In the genomic region with DNA sequence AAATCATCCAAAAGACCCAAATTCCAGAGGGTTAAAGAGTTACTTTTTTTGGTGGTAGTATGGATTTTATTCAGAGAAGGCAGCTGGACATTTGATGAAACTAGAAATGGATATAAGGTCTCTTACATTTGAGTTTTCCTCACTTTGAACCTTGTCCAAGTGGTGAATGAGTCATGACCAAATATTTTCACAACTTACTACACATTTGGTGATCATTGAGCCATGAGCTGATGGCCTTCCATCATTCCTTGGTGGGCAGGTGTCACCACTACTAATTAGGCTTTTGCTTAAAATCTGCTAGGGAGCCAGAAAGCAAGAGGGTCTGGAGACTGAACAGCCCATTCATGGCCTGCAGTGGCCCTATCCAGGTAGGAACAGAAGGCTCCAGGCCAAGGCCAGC, we compare ENCODE assay signal across 2 cellular contexts.
TF ChIP-seq lines count a peak whose summit lies in the region.

No MANE protein-coding gene starts in this region.

TF ChIP-seq in SK-N-SH, 30 proteins besides CTCF, POLR2A, EP300 and RAD21 (continued from another document):
- TF ChIP-seq, protein P1, sequence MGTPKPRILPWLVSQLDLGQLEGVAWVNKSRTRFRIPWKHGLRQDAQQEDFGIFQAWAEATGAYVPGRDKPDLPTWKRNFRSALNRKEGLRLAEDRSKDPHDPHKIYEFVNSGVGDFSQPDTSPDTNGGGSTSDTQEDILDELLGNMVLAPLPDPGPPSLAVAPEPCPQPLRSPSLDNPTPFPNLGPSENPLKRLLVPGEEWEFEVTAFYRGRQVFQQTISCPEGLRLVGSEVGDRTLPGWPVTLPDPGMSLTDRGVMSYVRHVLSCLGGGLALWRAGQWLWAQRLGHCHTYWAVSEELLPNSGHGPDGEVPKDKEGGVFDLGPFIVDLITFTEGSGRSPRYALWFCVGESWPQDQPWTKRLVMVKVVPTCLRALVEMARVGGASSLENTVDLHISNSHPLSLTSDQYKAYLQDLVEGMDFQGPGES (IDR thresholded peaks at IDR 0.05; ENCODE audit: low read depth, low read length), result no peak
- TF ChIP-seq YY1 (IDR thresholded peaks at IDR 0.05; ENCODE audit: low read depth) (no peak), MXI1 (IDR thresholded peaks at IDR 0.05; ENCODE audit: low read depth, low read length) (no peak), FOXM1 (IDR thresholded peaks at IDR 0.05; ENCODE audit: low read depth) (no peak), ELF1 (IDR thresholded peaks at IDR 0.05) (no peak), MAX (IDR thresholded peaks at IDR 0.05; ENCODE audit: low read depth) (no peak), RXRA (IDR thresholded peaks at IDR 0.05; ENCODE audit: borderline replicate concordance, low read depth) (no peak)
- TF ChIP-seq, protein P2, sequence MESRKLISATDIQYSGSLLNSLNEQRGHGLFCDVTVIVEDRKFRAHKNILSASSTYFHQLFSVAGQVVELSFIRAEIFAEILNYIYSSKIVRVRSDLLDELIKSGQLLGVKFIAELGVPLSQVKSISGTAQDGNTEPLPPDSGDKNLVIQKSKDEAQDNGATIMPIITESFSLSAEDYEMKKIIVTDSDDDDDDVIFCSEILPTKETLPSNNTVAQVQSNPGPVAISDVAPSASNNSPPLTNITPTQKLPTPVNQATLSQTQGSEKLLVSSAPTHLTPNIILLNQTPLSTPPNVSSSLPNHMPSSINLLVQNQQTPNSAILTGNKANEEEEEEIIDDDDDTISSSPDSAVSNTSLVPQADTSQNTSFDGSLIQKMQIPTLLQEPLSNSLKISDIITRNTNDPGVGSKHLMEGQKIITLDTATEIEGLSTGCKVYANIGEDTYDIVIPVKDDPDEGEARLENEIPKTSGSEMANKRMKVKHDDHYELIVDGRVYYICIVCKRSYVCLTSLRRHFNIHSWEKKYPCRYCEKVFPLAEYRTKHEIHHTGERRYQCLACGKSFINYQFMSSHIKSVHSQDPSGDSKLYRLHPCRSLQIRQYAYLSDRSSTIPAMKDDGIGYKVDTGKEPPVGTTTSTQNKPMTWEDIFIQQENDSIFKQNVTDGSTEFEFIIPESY (IDR thresholded peaks at IDR 0.05; ENCODE audit: borderline replicate concordance, low read depth), result no peak
- TF ChIP-seq, protein P3, sequence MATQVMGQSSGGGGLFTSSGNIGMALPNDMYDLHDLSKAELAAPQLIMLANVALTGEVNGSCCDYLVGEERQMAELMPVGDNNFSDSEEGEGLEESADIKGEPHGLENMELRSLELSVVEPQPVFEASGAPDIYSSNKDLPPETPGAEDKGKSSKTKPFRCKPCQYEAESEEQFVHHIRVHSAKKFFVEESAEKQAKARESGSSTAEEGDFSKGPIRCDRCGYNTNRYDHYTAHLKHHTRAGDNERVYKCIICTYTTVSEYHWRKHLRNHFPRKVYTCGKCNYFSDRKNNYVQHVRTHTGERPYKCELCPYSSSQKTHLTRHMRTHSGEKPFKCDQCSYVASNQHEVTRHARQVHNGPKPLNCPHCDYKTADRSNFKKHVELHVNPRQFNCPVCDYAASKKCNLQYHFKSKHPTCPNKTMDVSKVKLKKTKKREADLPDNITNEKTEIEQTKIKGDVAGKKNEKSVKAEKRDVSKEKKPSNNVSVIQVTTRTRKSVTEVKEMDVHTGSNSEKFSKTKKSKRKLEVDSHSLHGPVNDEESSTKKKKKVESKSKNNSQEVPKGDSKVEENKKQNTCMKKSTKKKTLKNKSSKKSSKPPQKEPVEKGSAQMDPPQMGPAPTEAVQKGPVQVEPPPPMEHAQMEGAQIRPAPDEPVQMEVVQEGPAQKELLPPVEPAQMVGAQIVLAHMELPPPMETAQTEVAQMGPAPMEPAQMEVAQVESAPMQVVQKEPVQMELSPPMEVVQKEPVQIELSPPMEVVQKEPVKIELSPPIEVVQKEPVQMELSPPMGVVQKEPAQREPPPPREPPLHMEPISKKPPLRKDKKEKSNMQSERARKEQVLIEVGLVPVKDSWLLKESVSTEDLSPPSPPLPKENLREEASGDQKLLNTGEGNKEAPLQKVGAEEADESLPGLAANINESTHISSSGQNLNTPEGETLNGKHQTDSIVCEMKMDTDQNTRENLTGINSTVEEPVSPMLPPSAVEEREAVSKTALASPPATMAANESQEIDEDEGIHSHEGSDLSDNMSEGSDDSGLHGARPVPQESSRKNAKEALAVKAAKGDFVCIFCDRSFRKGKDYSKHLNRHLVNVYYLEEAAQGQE (IDR thresholded peaks at IDR 0.05; ENCODE audit: low read depth, low read length), result no peak
TF ChIP-seq in SK-N-SH: peak in this region for 3.

TF ChIP-seq in SK-N-SH treated with all-trans-retinoic acid at 6 μM for 48 hours, 23 proteins besides CTCF, POLR2A, EP300 and RAD21 (continued from another document):
- TF ChIP-seq, protein P4, sequence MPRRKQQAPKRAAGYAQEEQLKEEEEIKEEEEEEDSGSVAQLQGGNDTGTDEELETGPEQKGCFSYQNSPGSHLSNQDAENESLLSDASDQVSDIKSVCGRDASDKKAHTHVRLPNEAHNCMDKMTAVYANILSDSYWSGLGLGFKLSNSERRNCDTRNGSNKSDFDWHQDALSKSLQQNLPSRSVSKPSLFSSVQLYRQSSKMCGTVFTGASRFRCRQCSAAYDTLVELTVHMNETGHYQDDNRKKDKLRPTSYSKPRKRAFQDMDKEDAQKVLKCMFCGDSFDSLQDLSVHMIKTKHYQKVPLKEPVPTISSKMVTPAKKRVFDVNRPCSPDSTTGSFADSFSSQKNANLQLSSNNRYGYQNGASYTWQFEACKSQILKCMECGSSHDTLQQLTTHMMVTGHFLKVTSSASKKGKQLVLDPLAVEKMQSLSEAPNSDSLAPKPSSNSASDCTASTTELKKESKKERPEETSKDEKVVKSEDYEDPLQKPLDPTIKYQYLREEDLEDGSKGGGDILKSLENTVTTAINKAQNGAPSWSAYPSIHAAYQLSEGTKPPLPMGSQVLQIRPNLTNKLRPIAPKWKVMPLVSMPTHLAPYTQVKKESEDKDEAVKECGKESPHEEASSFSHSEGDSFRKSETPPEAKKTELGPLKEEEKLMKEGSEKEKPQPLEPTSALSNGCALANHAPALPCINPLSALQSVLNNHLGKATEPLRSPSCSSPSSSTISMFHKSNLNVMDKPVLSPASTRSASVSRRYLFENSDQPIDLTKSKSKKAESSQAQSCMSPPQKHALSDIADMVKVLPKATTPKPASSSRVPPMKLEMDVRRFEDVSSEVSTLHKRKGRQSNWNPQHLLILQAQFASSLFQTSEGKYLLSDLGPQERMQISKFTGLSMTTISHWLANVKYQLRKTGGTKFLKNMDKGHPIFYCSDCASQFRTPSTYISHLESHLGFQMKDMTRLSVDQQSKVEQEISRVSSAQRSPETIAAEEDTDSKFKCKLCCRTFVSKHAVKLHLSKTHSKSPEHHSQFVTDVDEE (CRISPR knock-in tag; IDR thresholded peaks at IDR 0.05), result no peak
- TF ChIP-seq PPARA (CRISPR knock-in tag; IDR thresholded peaks at IDR 0.05; ENCODE audit: borderline replicate concordance) (no peak), ZFP3 (CRISPR knock-in tag; IDR thresholded peaks at IDR 0.05) (no peak), ZFP30 (CRISPR knock-in tag; IDR thresholded peaks at IDR 0.05) (no peak), PATZ1 (CRISPR knock-in tag; IDR thresholded peaks at IDR 0.05; ENCODE audit: borderline replicate concordance) (no peak), ZNF8 (CRISPR knock-in tag; IDR thresholded peaks at IDR 0.05) (no peak)
